In the genomic region with DNA sequence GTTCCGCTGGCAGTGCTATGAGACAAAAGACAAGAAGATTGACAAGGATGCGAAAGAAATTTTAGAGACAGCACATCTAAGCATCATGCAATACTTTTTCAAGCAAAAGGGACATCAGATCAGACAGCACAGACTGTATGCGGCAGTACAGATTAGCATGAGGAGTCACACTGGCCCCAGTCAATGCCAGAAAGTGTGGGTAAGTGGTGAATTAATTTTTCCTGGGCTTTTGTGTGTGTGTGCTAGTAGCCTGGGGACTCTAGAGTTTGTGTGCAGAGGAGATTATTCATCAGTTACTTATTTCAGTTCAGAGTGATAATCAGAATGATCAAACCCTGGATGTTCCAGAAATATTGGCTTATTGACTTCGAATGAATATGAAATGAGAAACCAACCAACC, we compare ENCODE assay signal across 20 cellular contexts. TPM values are rescaled to one million over a fixed set of nuclear protein-coding genes. Genes with fewer than 3 reads are reported as not detected.
DNase-seq lines count a peak whose midpoint lies in the region; ATAC-seq and TF ChIP-seq lines count a peak whose summit lies in the region.
"Had no signal": no experiment of that assay in that cellular context is flagged by ENCODE, and none has a peak within 500 bp of the region (broad histone marks: within the 10 kb centered on the region; RNA-seq: fewer than 3 reads in every experiment).

No MANE protein-coding gene starts in this region.

- POLR2A ChIA-PET in PC-9 (lab: Charles Lee; ENCODE audit: unreplicated experiment): no interaction called here

- H3K36me3 ChIP-seq in PC-9 (ENCODE audit: low read depth) (peaks cover 95% of the 10 kb centered on the region), esophagus muscularis mucosa (peaks cover 10 to 69% (median 27%) of the 10 kb centered on the region in 4 donors)
- H3K36me3 ChIP-seq: Peyer's patch, SJSA1 had no signal

- no peaks in the 10 kb centered on the region for H3K36me3 Mint-ChIP-seq in stimulated activated effector memory CD8-positive, alpha-beta T cell treated with anti-CD3 and anti-CD28 coated beads, Interleukin-12 subunit alpha, Interleukin-12 subunit beta, amount 100 ng/mL, for 72 hours
- H3K36me3 Mint-ChIP-seq: CD14-positive monocyte had no signal

- 98% methylated on average over 4 of the region's 4 CpGs for WGBS in esophagus muscularis mucosa

- H3K79me2 ChIP-seq in PC-9 (ENCODE audit: low read depth): peaks cover 76% of the 10 kb centered on the region

- H3K27ac Mint-ChIP-seq in stimulated activated effector memory CD8-positive, alpha-beta T cell treated with anti-CD3 and anti-CD28 coated beads, Interleukin-12 subunit alpha, Interleukin-12 subunit beta, amount 100 ng/mL, for 72 hours: no peak overlapping the region
- H3K27ac Mint-ChIP-seq: B cell had no signal

- peak overlapping the region; percentile 98 for H3K27ac ChIP-seq in PC-9
- H3K27ac ChIP-seq in esophagus muscularis mucosa (replicated peaks in 1 of 4): peak overlapping the region; percentile 62 to 68 (median 64)
- H3K27ac ChIP-seq: HL-60, Peyer's patch, SJSA1 had no signal

- peak; percentile 42 for ATAC-seq in stimulated activated effector memory CD8-positive, alpha-beta T cell treated with anti-CD3 and anti-CD28 coated beads, Interleukin-12 subunit alpha, Interleukin-12 subunit beta, amount 100 ng/mL, for 72 hours
- no peak for ATAC-seq in HG02981 (IDR thresholded peaks at IDR 0.05; ENCODE audit: unreplicated experiment)

- H3K9me3 ChIP-seq in PC-9 (ENCODE audit: insufficient read depth, low read depth) (peaks cover 11% of the 10 kb centered on the region; the same call in 1 of the 2 replicates), esophagus muscularis mucosa (no peaks in the 10 kb centered on the region)
- H3K9me3 ChIP-seq: Peyer's patch, SJSA1 had no signal

- H3K4me2 ChIP-seq in PC-9: no peak overlapping the region

- no peak for TF ChIP-seq POLR2A in esophagus muscularis mucosa (IDR thresholded peaks at IDR 0.05; ENCODE audit: low read depth)

- H3K4me3 Mint-ChIP-seq in stimulated activated effector memory CD8-positive, alpha-beta T cell treated with anti-CD3 and anti-CD28 coated beads, Interleukin-12 subunit alpha, Interleukin-12 subunit beta, amount 100 ng/mL, for 72 hours: no peak overlapping the region
- H3K4me3 Mint-ChIP-seq: B cell, CD14-positive monocyte had no signal

- intact Hi-C loops in PC-9 (cut with micrococcal nuclease; ENCODE audit: unreplicated experiment) (no loop called here), esophagus muscularis mucosa (cut with DNase I) (no loop called here)

- H2AFZ ChIP-seq in PC-9: no peak overlapping the region

- peaks cover 59% of the 10 kb centered on the region for H3F3A ChIP-seq in PC-9 (ENCODE audit: insufficient read depth, low read depth)

- H4K20me1 ChIP-seq in PC-9 (ENCODE audit: insufficient read depth): no peaks in the 10 kb centered on the region

- H3K9me2 ChIP-seq in PC-9 (ENCODE audit: insufficient read depth): no peaks in the 10 kb centered on the region

- DNase-seq in EL (peak; percentile 13), PC-9 (no peak), esophagus muscularis mucosa (ENCODE audit: extremely low spot score) (no peak)
- DNase-seq in stimulated activated effector memory CD8-positive, alpha-beta T cell treated with anti-CD3 and anti-CD28 coated beads, Interleukin-12 subunit alpha, Interleukin-12 subunit beta, amount 100 ng/mL, for 72 hours (ENCODE audit: low spot score in 2 of 2): no peak
- DNase-seq in stimulated activated CD4-positive, alpha-beta T cell treated with anti-CD3 and anti-CD28 coated beads, Interleukin-4, amount 100 ng/mL, for 24 hours: no peak
- DNase-seq in activated effector memory CD4-positive, alpha-beta T cell treated with Interleukin-2 at 50 U/mL for 16 hours: no peak
- DNase-seq: H7, KG1, NCI-H1092 treated with DMSO at 0.1 percent for 48 hours, NCI-H146, NCI-H2029, NCI-H510A treated with DMSO at 0.1 percent for 48 hours, NCI-H748 treated with DMSO at 0.1 percent for 48 hours, Peyer's patch had no signal

- CTCF ChIA-PET in PC-9 (lab: Charles Lee): no interaction called here

- H3K4me3 ChIP-seq in PC-9 (no peak overlapping the region), esophagus muscularis mucosa (no peak overlapping the region)
- H3K4me3 ChIP-seq: Peyer's patch, SJSA1 had no signal

- no peaks in the 10 kb centered on the region for H3K27me3 ChIP-seq in PC-9 (ENCODE audit: insufficient read depth, low read depth)
- no peaks in the 10 kb centered on the region for H3K27me3 ChIP-seq in esophagus muscularis mucosa
- H3K27me3 ChIP-seq: Peyer's patch, SJSA1 had no signal

- no peak for TF ChIP-seq CTCF in PC-9 (conservative IDR thresholded peaks at IDR 0.05)
- no peak for TF ChIP-seq CTCF in esophagus muscularis mucosa (IDR thresholded peaks at IDR 0.05)

- H3K9me3 Mint-ChIP-seq in stimulated activated effector memory CD8-positive, alpha-beta T cell treated with anti-CD3 and anti-CD28 coated beads, Interleukin-12 subunit alpha, Interleukin-12 subunit beta, amount 100 ng/mL, for 72 hours: no peaks in the 10 kb centered on the region

- no peak for TF ChIP-seq EP300 in esophagus muscularis mucosa (IDR thresholded peaks at IDR 0.05)

- H3K4me1 ChIP-seq in PC-9 (replicated peaks; ENCODE audit: insufficient read depth): peaks cover 61% of the 10 kb centered on the region
- H3K4me1 ChIP-seq in esophagus muscularis mucosa: peaks cover 36 to 100% (median 88%) of the 10 kb centered on the region in 4 donors

- H3K4me1 Mint-ChIP-seq in stimulated activated effector memory CD8-positive, alpha-beta T cell treated with anti-CD3 and anti-CD28 coated beads, Interleukin-12 subunit alpha, Interleukin-12 subunit beta, amount 100 ng/mL, for 72 hours: peaks cover 11% of the 10 kb centered on the region
- H3K4me1 Mint-ChIP-seq: CD14-positive monocyte had no signal

- BruUV-seq in PC-9 (replicated peaks; lab: Mats Ljungman, UMichigan): no TSS peak

RNA-seq across cellular contexts. Expression of a gene that starts 47.2 kb away (rescaled TPM):
- total RNA-seq in PC-9 (2021) (58.3 and 91.0 TPM in 2 replicates), esophagus muscularis mucosa (100 to 1,000 TPM; 261 to 336 (median 303) TPM)
- total RNA-seq: B cell, HT-29 had no signal
